In genomic region chr3:140290105-140290504, GRCh38 we compare ENCODE assay signal across 1 cellular context.
TF ChIP-seq lines count a peak whose summit lies in the region.

No MANE protein-coding gene starts in this region.

TF ChIP-seq in H1, 55 proteins besides CTCF, POLR2A, EP300 and RAD21:
- peak; percentile 40; the same call in 1 of the 2 replicates for TF ChIP-seq MAFK (IDR thresholded peaks at IDR 0.05; ENCODE audit: low read depth, low read length)
- peak; percentile 30; the same call in 1 of the 2 replicates for TF ChIP-seq BACH1 (IDR thresholded peaks at IDR 0.05; ENCODE audit: low read length)
- no peak for TF ChIP-seq CHD1 (IDR thresholded peaks at IDR 0.05; ENCODE audit: low read depth, low read length)
